In the genomic region with DNA sequence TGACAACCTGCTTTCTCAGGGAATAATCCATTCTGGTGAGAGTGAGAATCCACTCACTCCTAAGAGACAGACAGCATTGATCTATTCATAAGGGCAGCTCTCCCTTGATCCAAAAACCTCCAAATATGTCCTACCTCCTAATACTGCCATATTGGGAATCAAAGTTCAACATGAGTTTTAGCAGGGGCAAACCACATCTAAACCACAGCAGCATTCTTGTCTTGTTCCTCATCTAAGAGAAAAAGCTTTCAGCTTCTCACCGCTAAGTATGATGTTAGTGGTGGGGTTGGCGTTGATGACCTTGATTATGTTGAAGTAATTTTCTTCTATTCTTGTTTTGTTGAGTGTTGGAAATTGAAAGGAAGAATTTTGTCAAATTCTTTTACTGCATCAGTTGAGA, we compare ENCODE assay signal across 17 cellular contexts.
DNase-seq lines count a peak whose midpoint lies in the region; TF ChIP-seq lines count a peak whose summit lies in the region.
"Had no signal": no experiment of that assay in that cellular context is flagged by ENCODE, and none has a peak within 500 bp of the region (broad histone marks: within the 10 kb centered on the region; RNA-seq: fewer than 3 reads in every experiment).

No MANE protein-coding gene starts in this region.

- no peak overlapping the region for H3K4me3 ChIP-seq in astrocyte of the spinal cord (ENCODE audit: low read depth, low read length)
- H3K4me3 ChIP-seq: BLaER1, GM12878, MG63 had no signal

- in situ Hi-C loops in astrocyte of the spinal cord (cut with HindIII; ENCODE audit: low sequenced_read_pairs): no loop called here

- peak; percentile 5 for DNase-seq in HT1080 (ENCODE audit: low read depth)
- peak; percentile 25 for DNase-seq in RPMI7951 (ENCODE audit: low read depth)
- peak; percentile 12 for DNase-seq in astrocyte of the spinal cord (ENCODE audit: low read depth, low spot score)
- DNase-seq in renal cortical epithelial cell (ENCODE audit: low read depth): peak; percentile 37
- no peak for DNase-seq in activated CD8-positive, alpha-beta memory T cell treated with anti-CD3 and anti-CD28 coated beads for 24 hours
- DNase-seq in activated CD4-positive, alpha-beta T cell treated with anti-CD3 and anti-CD28 coated beads for 48 hours: no peak
- DNase-seq in hepatic stellate cell (ENCODE audit: low spot score): no peak
- DNase-seq: CD4-positive, alpha-beta memory T cell; DMS153; IMR-90; MG63; NCI-H1694 treated with DMSO at 0.1 percent for 48 hours; NCI-H510A; NCI-H774; SIG-M5 had no signal

- no peak for TF ChIP-seq CTCF in astrocyte of the spinal cord (IDR thresholded peaks at IDR 0.05; ENCODE audit: low read depth, low read length)

Comparison
In these comparisons a context has a peak if more than half of its experiments do, and no peak if none do; other contexts are left out.
1. DNase-seq: peak in HT1080 (single experiment), RPMI7951 (single experiment), astrocyte of the spinal cord (single experiment) and renal cortical epithelial cell (single experiment); none in activated CD8-positive, alpha-beta memory T cell treated with anti-CD3 and anti-CD28 coated beads for 24 hours (single experiment), activated CD4-positive, alpha-beta T cell treated with anti-CD3 and anti-CD28 coated beads for 48 hours (single experiment) and hepatic stellate cell (single experiment).